In the genomic region with DNA sequence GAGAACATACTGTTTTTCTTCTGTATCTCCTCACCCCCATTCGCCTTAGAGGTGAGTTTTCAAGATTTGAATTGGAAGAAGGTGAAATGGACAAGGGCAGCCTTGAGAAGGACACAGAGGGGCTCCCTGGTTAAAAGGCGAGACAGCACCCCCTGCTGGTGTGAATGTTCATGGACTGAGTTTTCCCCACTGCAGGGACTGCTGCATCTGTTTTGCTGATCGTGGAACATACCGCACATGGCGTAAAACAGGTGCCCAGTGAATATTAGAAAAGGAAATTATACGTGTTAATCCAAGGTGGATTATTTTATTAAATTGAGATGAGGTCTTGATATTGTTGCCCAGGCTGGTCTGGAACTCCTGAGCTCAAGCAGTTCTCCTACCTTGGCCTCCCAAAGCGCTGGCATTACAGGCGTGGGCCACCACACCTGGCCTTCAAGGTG, we compare ENCODE assay signal across 1 cellular context.
TF ChIP-seq lines count a peak whose summit lies in the region.

No MANE protein-coding gene starts in this region.

TF ChIP-seq in K562, 482 proteins besides CTCF, POLR2A, EP300 and RAD21 (continued from another document):
- TF ChIP-seq HNRNPLL (IDR thresholded peaks at IDR 0.05; ENCODE audit: low read depth, low read length, poor library complexity, severe bottlenecking) (peak; percentile 38), MYNN (IDR thresholded peaks at IDR 0.05) (peak; percentile 41; the same call in 1 of the 2 replicates), MYNN (CRISPR knock-in tag; IDR thresholded peaks at IDR 0.05) (no peak), CC2D1A (IDR thresholded peaks at IDR 0.05) (peak; percentile 40; the same call in 1 of the 2 replicates), TEAD1 (CRISPR knock-in tag; IDR thresholded peaks at IDR 0.05) (peak in 1 of 2 experiments; percentile 80; a peak in 1 of 4 replicates), BHLHE40 (IDR thresholded peaks at IDR 0.05; ENCODE audit: low read length) (0 out of 2 replicates have a peak, but pooled peaks have one; percentile 13), TCF7 (IDR thresholded peaks at IDR 0.05; ENCODE audit: borderline replicate concordance) (no peak), ZNF224 (CRISPR knock-in tag; IDR thresholded peaks at IDR 0.05) (no peak), ZBTB1 (CRISPR knock-in tag; IDR thresholded peaks at IDR 0.05; ENCODE audit: borderline replicate concordance, low read depth) (no peak), ZNF584 (CRISPR knock-in tag; IDR thresholded peaks at IDR 0.05; ENCODE audit: low read depth) (no peak), SREBF2 (CRISPR knock-in tag; IDR thresholded peaks at IDR 0.05) (no peak), POLR2AphosphoS5 (IDR thresholded peaks at IDR 0.05; ENCODE audit: control insufficient read depth, insufficient read depth, low read depth, low read length) (0 out of 2 replicates have a peak, but pooled peaks have one; percentile 16), MXI1 (IDR thresholded peaks at IDR 0.05; ENCODE audit: low read depth, low read length) (no peak), XRCC5 (IDR thresholded peaks at IDR 0.05; ENCODE audit: low read depth, low read length) (0 out of 2 replicates have a peak, but pooled peaks have one; percentile 42), RHOXF2B (CRISPR knock-in tag; conservative IDR thresholded peaks at IDR 0.05) (no peak), CHD4 (IDR thresholded peaks at IDR 0.05; ENCODE audit: insufficient read depth, insufficient replicate concordance, low read depth, low read length, poor library complexity, severe bottlenecking) (no peak), EWSR1 (IDR thresholded peaks at IDR 0.05; ENCODE audit: borderline replicate concordance, low read depth, partially characterized antibody) (no peak), ZBTB17 (CRISPR knock-in tag; IDR thresholded peaks at IDR 0.05) (no peak), SOX6 (IDR thresholded peaks at IDR 0.05) (0 out of 2 replicates have a peak, but pooled peaks have one; percentile 15), KLF16 (IDR thresholded peaks at IDR 0.05) (0 out of 2 replicates have a peak, but pooled peaks have one; percentile 37), MAZ (CRISPR knock-in tag; conservative IDR thresholded peaks at IDR 0.05 in 1 of 2, IDR thresholded peaks at IDR 0.05 in 1 of 2) (peak in 1 of 2 experiments; percentile 47; a peak in 1 of 4 replicates)
- TF ChIP-seq, protein P1, sequence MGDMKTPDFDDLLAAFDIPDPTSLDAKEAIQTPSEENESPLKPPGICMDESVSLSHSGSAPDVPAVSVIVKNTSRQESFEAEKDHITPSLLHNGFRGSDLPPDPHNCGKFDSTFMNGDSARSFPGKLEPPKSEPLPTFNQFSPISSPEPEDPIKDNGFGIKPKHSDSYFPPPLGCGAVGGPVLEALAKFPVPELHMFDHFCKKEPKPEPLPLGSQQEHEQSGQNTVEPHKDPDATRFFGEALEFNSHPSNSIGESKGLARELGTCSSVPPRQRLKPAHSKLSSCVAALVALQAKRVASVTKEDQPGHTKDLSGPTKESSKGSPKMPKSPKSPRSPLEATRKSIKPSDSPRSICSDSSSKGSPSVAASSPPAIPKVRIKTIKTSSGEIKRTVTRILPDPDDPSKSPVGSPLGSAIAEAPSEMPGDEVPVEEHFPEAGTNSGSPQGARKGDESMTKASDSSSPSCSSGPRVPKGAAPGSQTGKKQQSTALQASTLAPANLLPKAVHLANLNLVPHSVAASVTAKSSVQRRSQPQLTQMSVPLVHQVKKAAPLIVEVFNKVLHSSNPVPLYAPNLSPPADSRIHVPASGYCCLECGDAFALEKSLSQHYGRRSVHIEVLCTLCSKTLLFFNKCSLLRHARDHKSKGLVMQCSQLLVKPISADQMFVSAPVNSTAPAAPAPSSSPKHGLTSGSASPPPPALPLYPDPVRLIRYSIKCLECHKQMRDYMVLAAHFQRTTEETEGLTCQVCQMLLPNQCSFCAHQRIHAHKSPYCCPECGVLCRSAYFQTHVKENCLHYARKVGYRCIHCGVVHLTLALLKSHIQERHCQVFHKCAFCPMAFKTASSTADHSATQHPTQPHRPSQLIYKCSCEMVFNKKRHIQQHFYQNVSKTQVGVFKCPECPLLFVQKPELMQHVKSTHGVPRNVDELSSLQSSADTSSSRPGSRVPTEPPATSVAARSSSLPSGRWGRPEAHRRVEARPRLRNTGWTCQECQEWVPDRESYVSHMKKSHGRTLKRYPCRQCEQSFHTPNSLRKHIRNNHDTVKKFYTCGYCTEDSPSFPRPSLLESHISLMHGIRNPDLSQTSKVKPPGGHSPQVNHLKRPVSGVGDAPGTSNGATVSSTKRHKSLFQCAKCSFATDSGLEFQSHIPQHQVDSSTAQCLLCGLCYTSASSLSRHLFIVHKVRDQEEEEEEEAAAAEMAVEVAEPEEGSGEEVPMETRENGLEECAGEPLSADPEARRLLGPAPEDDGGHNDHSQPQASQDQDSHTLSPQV (IDR thresholded peaks at IDR 0.05) = no peak
- TF ChIP-seq, protein P2, sequence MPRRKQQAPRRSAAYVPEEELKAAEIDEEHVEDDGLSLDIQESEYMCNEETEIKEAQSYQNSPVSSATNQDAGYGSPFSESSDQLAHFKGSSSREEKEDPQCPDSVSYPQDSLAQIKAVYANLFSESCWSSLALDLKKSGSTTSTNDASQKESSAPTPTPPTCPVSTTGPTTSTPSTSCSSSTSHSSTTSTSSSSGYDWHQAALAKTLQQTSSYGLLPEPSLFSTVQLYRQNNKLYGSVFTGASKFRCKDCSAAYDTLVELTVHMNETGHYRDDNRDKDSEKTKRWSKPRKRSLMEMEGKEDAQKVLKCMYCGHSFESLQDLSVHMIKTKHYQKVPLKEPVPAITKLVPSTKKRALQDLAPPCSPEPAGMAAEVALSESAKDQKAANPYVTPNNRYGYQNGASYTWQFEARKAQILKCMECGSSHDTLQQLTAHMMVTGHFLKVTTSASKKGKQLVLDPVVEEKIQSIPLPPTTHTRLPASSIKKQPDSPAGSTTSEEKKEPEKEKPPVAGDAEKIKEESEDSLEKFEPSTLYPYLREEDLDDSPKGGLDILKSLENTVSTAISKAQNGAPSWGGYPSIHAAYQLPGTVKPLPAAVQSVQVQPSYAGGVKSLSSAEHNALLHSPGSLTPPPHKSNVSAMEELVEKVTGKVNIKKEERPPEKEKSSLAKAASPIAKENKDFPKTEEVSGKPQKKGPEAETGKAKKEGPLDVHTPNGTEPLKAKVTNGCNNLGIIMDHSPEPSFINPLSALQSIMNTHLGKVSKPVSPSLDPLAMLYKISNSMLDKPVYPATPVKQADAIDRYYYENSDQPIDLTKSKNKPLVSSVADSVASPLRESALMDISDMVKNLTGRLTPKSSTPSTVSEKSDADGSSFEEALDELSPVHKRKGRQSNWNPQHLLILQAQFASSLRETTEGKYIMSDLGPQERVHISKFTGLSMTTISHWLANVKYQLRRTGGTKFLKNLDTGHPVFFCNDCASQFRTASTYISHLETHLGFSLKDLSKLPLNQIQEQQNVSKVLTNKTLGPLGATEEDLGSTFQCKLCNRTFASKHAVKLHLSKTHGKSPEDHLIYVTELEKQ (CRISPR knock-in tag; IDR thresholded peaks at IDR 0.05) = no peak
- TF ChIP-seq, protein P3, sequence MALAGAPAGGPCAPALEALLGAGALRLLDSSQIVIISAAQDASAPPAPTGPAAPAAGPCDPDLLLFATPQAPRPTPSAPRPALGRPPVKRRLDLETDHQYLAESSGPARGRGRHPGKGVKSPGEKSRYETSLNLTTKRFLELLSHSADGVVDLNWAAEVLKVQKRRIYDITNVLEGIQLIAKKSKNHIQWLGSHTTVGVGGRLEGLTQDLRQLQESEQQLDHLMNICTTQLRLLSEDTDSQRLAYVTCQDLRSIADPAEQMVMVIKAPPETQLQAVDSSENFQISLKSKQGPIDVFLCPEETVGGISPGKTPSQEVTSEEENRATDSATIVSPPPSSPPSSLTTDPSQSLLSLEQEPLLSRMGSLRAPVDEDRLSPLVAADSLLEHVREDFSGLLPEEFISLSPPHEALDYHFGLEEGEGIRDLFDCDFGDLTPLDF (CRISPR knock-in tag; IDR thresholded peaks at IDR 0.05) = no peak
- TF ChIP-seq, protein P4, sequence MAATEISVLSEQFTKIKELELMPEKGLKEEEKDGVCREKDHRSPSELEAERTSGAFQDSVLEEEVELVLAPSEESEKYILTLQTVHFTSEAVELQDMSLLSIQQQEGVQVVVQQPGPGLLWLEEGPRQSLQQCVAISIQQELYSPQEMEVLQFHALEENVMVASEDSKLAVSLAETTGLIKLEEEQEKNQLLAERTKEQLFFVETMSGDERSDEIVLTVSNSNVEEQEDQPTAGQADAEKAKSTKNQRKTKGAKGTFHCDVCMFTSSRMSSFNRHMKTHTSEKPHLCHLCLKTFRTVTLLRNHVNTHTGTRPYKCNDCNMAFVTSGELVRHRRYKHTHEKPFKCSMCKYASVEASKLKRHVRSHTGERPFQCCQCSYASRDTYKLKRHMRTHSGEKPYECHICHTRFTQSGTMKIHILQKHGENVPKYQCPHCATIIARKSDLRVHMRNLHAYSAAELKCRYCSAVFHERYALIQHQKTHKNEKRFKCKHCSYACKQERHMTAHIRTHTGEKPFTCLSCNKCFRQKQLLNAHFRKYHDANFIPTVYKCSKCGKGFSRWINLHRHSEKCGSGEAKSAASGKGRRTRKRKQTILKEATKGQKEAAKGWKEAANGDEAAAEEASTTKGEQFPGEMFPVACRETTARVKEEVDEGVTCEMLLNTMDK (IDR thresholded peaks at IDR 0.05; ENCODE audit: borderline replicate concordance, insufficient read depth, low read depth, low read length, poor library complexity, severe bottlenecking) = peak; percentile 52
- TF ChIP-seq, protein P5, sequence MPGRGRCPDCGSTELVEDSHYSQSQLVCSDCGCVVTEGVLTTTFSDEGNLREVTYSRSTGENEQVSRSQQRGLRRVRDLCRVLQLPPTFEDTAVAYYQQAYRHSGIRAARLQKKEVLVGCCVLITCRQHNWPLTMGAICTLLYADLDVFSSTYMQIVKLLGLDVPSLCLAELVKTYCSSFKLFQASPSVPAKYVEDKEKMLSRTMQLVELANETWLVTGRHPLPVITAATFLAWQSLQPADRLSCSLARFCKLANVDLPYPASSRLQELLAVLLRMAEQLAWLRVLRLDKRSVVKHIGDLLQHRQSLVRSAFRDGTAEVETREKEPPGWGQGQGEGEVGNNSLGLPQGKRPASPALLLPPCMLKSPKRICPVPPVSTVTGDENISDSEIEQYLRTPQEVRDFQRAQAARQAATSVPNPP (IDR thresholded peaks at IDR 0.05; ENCODE audit: borderline replicate concordance, insufficient read depth, insufficient read length) = no peak
